ENCODE assay signal across 36 cellular contexts in genomic region chr13:22030321-22030720, GRCh38.
"Had no signal": no experiment of that assay in that cellular context is flagged by ENCODE, and none has a peak within 500 bp of the region (broad histone marks: within the 10 kb centered on the region; RNA-seq: fewer than 3 reads in every experiment).

No MANE protein-coding gene starts in this region.

- H3K9me3 Mint-ChIP-seq: activated B cell treated with CpG ODN at 0.5 μM for 24 hours; activated CD4-positive, alpha-beta memory T cell treated with anti-CD3 and anti-CD28 coated beads for 36 hours; activated CD4-positive, alpha-beta T cell treated with anti-CD3 and anti-CD28 coated beads, Interleukin-2, amount 10 ng/mL, durations not matched to agents 7 days and 5 days; activated CD8-positive, alpha-beta T cell treated with anti-CD3 and anti-CD28 coated beads for 36 hours; activated naive CD4-positive, alpha-beta T cell treated with anti-CD3 and anti-CD28 coated beads for 36 hours; activated naive CD8-positive, alpha-beta T cell treated with anti-CD3 and anti-CD28 coated beads, Interleukin-2, amount 10 ng/mL, durations not matched to agents 7 days and 5 days; activated naive CD8-positive, alpha-beta T cell treated with anti-CD3 and anti-CD28 coated beads, Interleukin-2, amount 50 U/mL, for 24 hours; activated T-cell treated with anti-CD3 and anti-CD28 coated beads, Interleukin-2, amount 50 U/mL, for 4 hours; activated T-cell treated with anti-CD3 and anti-CD28 coated beads, Interleukin-2, amount 50 U/mL, for 72 hours; activated T-helper 1 cell treated with anti-CD3 and anti-CD28 coated beads, Interleukin-12 subunit alpha, Interleukin-12 subunit beta, Interleukin-2, Interleukin-4 antibody, amounts not matched to agents 30 ng/mL and 10 ng/mL and 1 ng/mL, durations not matched to agents 14 hours and 24 hours and 36 hours; activated T-helper 17 cell treated with anti-CD3 and anti-CD28 coated beads, Interleukin-2, amount 50 U/mL, for 72 hours; brain; central memory CD8-positive, alpha-beta T cell; T-helper 1 cell treated with Interleukin-12 subunit alpha and Interleukin-12 subunit beta and Interleukin-4 antibody, amounts not matched to agents 30 μg/mL and 1 μg/mL, for 36 hours; T-helper 2 cell treated with Interferon-gamma antibody and Interleukin-4, amounts not matched to agents 5 μg/mL and 100 μg/mL, for 36 hours had no signal

- H3K27ac ChIP-seq: ascending aorta, cardiac muscle cell, VCaP had no signal

- H3K27ac Mint-ChIP-seq: activated B cell treated with CpG ODN at 0.5 μM for 24 hours; activated CD4-positive, alpha-beta memory T cell treated with anti-CD3 and anti-CD28 coated beads for 36 hours; activated CD4-positive, alpha-beta T cell treated with anti-CD3 and anti-CD28 coated beads, Interleukin-2, amount 10 ng/mL, durations not matched to agents 7 days and 5 days; activated CD8-positive, alpha-beta T cell treated with anti-CD3 and anti-CD28 coated beads for 36 hours; activated naive CD4-positive, alpha-beta T cell treated with anti-CD3 and anti-CD28 coated beads for 36 hours; activated naive CD4-positive, alpha-beta T cell treated with anti-CD3 and anti-CD28 coated beads, Interleukin-2, amount 50 U/mL, for 72 hours; activated naive CD8-positive, alpha-beta T cell treated with anti-CD3 and anti-CD28 coated beads, Interleukin-2, amount 10 ng/mL, durations not matched to agents 7 days and 5 days; activated naive CD8-positive, alpha-beta T cell treated with anti-CD3 and anti-CD28 coated beads, Interleukin-2, amount 50 U/mL, for 24 hours; activated T-cell treated with anti-CD3 and anti-CD28 coated beads, Interleukin-2, amount 50 U/mL, for 72 hours; activated T-helper 1 cell treated with anti-CD3 and anti-CD28 coated beads, Interleukin-12 subunit alpha, Interleukin-12 subunit beta, Interleukin-2, Interleukin-4 antibody, amounts not matched to agents 30 ng/mL and 10 ng/mL and 1 ng/mL, durations not matched to agents 14 hours and 24 hours and 36 hours; activated T-helper 17 cell treated with anti-CD3 and anti-CD28 coated beads, Interleukin-2, amount 50 U/mL, for 72 hours; brain; T-helper 1 cell treated with Interleukin-12 subunit alpha and Interleukin-12 subunit beta and Interleukin-4 antibody, amounts not matched to agents 30 μg/mL and 1 μg/mL, for 36 hours; T-helper 2 cell treated with Interferon-gamma antibody and Interleukin-4, amounts not matched to agents 5 μg/mL and 100 μg/mL, for 36 hours had no signal

- DNase-seq: activated B cell treated with CpG ODN at 0.5 μM for 24 hours; activated CD4-positive, alpha-beta memory T cell treated with anti-CD3 and anti-CD28 coated beads for 36 hours; activated CD4-positive, alpha-beta T cell treated with anti-CD3 and anti-CD28 coated beads for 4 hours; activated CD4-positive, alpha-beta T cell treated with anti-CD3 and anti-CD28 coated beads, Interleukin-2, amount 10 ng/mL, durations not matched to agents 7 days and 5 days; activated CD4-positive, alpha-beta T cell treated with anti-CD3 and anti-CD28 coated beads, Interleukin-2, amount 50 U/mL, for 4 hours; activated CD4-positive, CD25-positive, alpha-beta regulatory T cell treated with anti-CD3 and anti-CD28 coated beads, Interleukin-2, amount 50 U/mL, for 72 hours; activated CD8-positive, alpha-beta memory T cell treated with anti-CD3 and anti-CD28 coated beads, Interleukin-2, amount 50 U/mL, for 4 hours; activated CD8-positive, alpha-beta T cell treated with anti-CD3 and anti-CD28 coated beads for 36 hours; activated effector memory CD4-positive, alpha-beta T cell treated with anti-CD3 and anti-CD28 coated beads, Interleukin-2, amount 50 U/mL, for 16 hours; activated gamma-delta T cell treated with Interleukin-2 at 50 U/mL for 16 hours; activated naive CD4-positive, alpha-beta T cell; activated naive CD4-positive, alpha-beta T cell treated with anti-CD3 and anti-CD28 coated beads for 36 hours; activated naive CD4-positive, alpha-beta T cell treated with anti-CD3 and anti-CD28 coated beads, Interleukin-2, amount 50 U/mL, for 16 hours; activated naive CD8-positive, alpha-beta T cell treated with anti-CD3 and anti-CD28 coated beads, Interleukin-2, amount 10 ng/mL, durations not matched to agents 7 days and 5 days; activated naive CD8-positive, alpha-beta T cell treated with anti-CD3 and anti-CD28 coated beads, Interleukin-2, amount 50 U/mL, for 24 hours; activated T-cell treated with anti-CD3 and anti-CD28 coated beads for 4 hours; activated T-cell treated with anti-CD3 and anti-CD28 coated beads, Interleukin-2, amount 50 U/mL, for 1 hour; activated T-cell treated with anti-CD3 and anti-CD28 coated beads, Interleukin-2, amount 50 U/mL, for 4 hours; activated T-cell treated with anti-CD3 and anti-CD28 coated beads, Interleukin-2, amount 50 U/mL, for 72 hours; amygdala; anterior cingulate cortex; caudate nucleus; cerebellar nuclear complex; T-helper 1 cell; T-helper 2 cell; T-helper 9 cell had no signal

- H3K27me3 Mint-ChIP-seq: activated B cell treated with CpG ODN at 0.5 μM for 24 hours; activated CD4-positive, alpha-beta memory T cell treated with anti-CD3 and anti-CD28 coated beads for 36 hours; activated CD8-positive, alpha-beta T cell treated with anti-CD3 and anti-CD28 coated beads for 36 hours; activated naive CD8-positive, alpha-beta T cell treated with anti-CD3 and anti-CD28 coated beads, Interleukin-2, amount 50 U/mL, for 24 hours; activated T-helper 17 cell treated with anti-CD3 and anti-CD28 coated beads, Interleukin-2, amount 50 U/mL, for 72 hours had no signal

- H3K4me1 Mint-ChIP-seq: activated B cell treated with CpG ODN at 0.5 μM for 24 hours; activated CD4-positive, alpha-beta T cell treated with anti-CD3 and anti-CD28 coated beads, Interleukin-2, amount 10 ng/mL, durations not matched to agents 7 days and 5 days; activated naive CD8-positive, alpha-beta T cell treated with anti-CD3 and anti-CD28 coated beads, Interleukin-2, amount 10 ng/mL, durations not matched to agents 7 days and 5 days; activated T-helper 17 cell treated with anti-CD3 and anti-CD28 coated beads, Interleukin-2, amount 50 U/mL, for 72 hours; brain; central memory CD8-positive, alpha-beta T cell had no signal

- H3K4me3 ChIP-seq: ascending aorta, cardiac muscle cell had no signal

- H3K4me3 Mint-ChIP-seq: activated B cell treated with CpG ODN at 0.5 μM for 24 hours; activated CD4-positive, alpha-beta memory T cell treated with anti-CD3 and anti-CD28 coated beads for 36 hours; activated CD4-positive, alpha-beta T cell treated with anti-CD3 and anti-CD28 coated beads, Interleukin-2, amount 10 ng/mL, durations not matched to agents 7 days and 5 days; activated CD8-positive, alpha-beta T cell treated with anti-CD3 and anti-CD28 coated beads for 36 hours; activated naive CD4-positive, alpha-beta T cell treated with anti-CD3 and anti-CD28 coated beads for 36 hours; activated naive CD8-positive, alpha-beta T cell treated with anti-CD3 and anti-CD28 coated beads, Interleukin-2, amount 10 ng/mL, durations not matched to agents 7 days and 5 days; activated naive CD8-positive, alpha-beta T cell treated with anti-CD3 and anti-CD28 coated beads, Interleukin-2, amount 50 U/mL, for 24 hours; activated T-cell treated with anti-CD3 and anti-CD28 coated beads, Interleukin-2, amount 50 U/mL, for 4 hours; activated T-cell treated with anti-CD3 and anti-CD28 coated beads, Interleukin-2, amount 50 U/mL, for 72 hours; activated T-helper 1 cell treated with anti-CD3 and anti-CD28 coated beads, Interleukin-12 subunit alpha, Interleukin-12 subunit beta, Interleukin-2, Interleukin-4 antibody, amounts not matched to agents 30 ng/mL and 10 ng/mL and 1 ng/mL, durations not matched to agents 14 hours and 24 hours and 36 hours; activated T-helper 17 cell treated with anti-CD3 and anti-CD28 coated beads, Interleukin-2, amount 50 U/mL, for 72 hours; brain; central memory CD8-positive, alpha-beta T cell; T-helper 1 cell treated with Interleukin-12 subunit alpha and Interleukin-12 subunit beta and Interleukin-4 antibody, amounts not matched to agents 30 μg/mL and 1 μg/mL, for 36 hours; T-helper 2 cell treated with Interferon-gamma antibody and Interleukin-4, amounts not matched to agents 5 μg/mL and 100 μg/mL, for 36 hours had no signal

- H3K27me3 ChIP-seq: ascending aorta, cardiac muscle cell had no signal

- H3K36me3 Mint-ChIP-seq: activated CD4-positive, alpha-beta memory T cell treated with anti-CD3 and anti-CD28 coated beads for 36 hours; activated naive CD4-positive, alpha-beta T cell treated with anti-CD3 and anti-CD28 coated beads, Interleukin-2, amount 50 U/mL, for 72 hours; activated naive CD8-positive, alpha-beta T cell treated with anti-CD3 and anti-CD28 coated beads, Interleukin-2, amount 10 ng/mL, durations not matched to agents 7 days and 5 days; brain had no signal

- H3K36me3 ChIP-seq: ascending aorta, cardiac muscle cell had no signal

- H3K9me3 ChIP-seq: ascending aorta had no signal

- ATAC-seq: activated CD8-positive, alpha-beta T cell treated with anti-CD3 and anti-CD28 coated beads for 36 hours; activated naive CD4-positive, alpha-beta T cell treated with anti-CD3 and anti-CD28 coated beads, Interleukin-2, amount 50 U/mL, for 72 hours; activated naive CD8-positive, alpha-beta T cell treated with anti-CD3 and anti-CD28 coated beads, Interleukin-2, amount 50 U/mL, for 24 hours; activated T-cell treated with anti-CD3 and anti-CD28 coated beads, Interleukin-2, amount 50 U/mL, for 4 hours; activated T-cell treated with anti-CD3 and anti-CD28 coated beads, Interleukin-2, amount 50 U/mL, for 72 hours; activated T-helper 17 cell treated with anti-CD3 and anti-CD28 coated beads, Interleukin-2, amount 50 U/mL, for 72 hours had no signal
